ENCODE assay signal across 26 cellular contexts in the genomic region with DNA sequence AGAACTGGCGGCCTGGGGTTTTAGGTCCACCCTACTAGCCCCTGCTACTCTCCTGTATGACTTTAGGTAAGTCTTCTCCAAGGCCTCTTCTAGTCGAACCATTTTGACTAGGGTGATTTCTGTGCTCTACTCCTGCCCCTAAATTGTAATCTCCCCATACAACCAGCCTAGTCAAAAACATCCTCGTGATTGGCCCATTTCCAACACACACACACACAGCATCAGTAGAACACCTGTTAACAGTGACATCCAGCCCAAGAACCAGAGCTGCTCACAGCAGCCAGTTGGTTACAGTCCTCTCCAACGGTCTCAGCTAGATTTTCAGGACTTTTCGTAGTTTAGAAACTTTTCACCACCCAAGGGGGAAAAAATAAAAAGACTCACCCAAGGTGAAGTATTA.
"Had no signal": no experiment of that assay in that cellular context is flagged by ENCODE, and none has a peak within 500 bp of the region (broad histone marks: within the 10 kb centered on the region; RNA-seq: fewer than 3 reads in every experiment).

No MANE protein-coding gene starts in this region.

- DNase-seq: activated CD4-positive, alpha-beta T cell treated with anti-CD3 and anti-CD28 coated beads for 4 hours; activated CD4-positive, alpha-beta T cell treated with anti-CD3 and anti-CD28 coated beads, Interleukin-2, amount 50 U/mL, for 4 hours; activated CD8-positive, alpha-beta memory T cell treated with anti-CD3 and anti-CD28 coated beads for 24 hours; activated effector memory CD4-positive, alpha-beta T cell treated with anti-CD3 and anti-CD28 coated beads, Interleukin-2, amount 50 U/mL, for 16 hours; activated naive CD4-positive, alpha-beta T cell treated with anti-CD3 and anti-CD28 coated beads for 36 hours; activated naive CD8-positive, alpha-beta T cell treated with anti-CD3 and anti-CD28 coated beads for 36 hours; adrenal gland; aorta; cerebellar nuclear complex; colonic mucosa; effector CD8-positive, alpha-beta T cell; esophagus squamous epithelium; foreskin melanocyte; left lung; mucosa of descending colon; posterior cingulate gyrus; right cardiac atrium; stimulated activated CD4-positive, alpha-beta T cell treated with anti-CD3 and anti-CD28 coated beads, Interleukin-12 subunit alpha, Interleukin-12 subunit beta, amount 100 ng/mL, for 4 hours; stimulated activated CD4-positive, alpha-beta T cell treated with anti-CD3 and anti-CD28 coated beads, Interleukin-4, amount 100 ng/mL, for 1 hour had no signal

- H3K27ac ChIP-seq: adrenal gland, cardiac muscle cell, colonic mucosa, epithelial cell of prostate, esophagus squamous epithelium, left lung, vagina had no signal

- H3K9me3 ChIP-seq: adrenal gland, colonic mucosa, esophagus squamous epithelium, left lung, mucosa of descending colon, thoracic aorta, vagina had no signal

- H3K4me1 ChIP-seq: colonic mucosa had no signal

- ATAC-seq: left lung, mucosa of descending colon, right cardiac atrium had no signal

- H3K27me3 ChIP-seq: adrenal gland, cardiac muscle cell, colonic mucosa, esophagus squamous epithelium, left lung, vagina had no signal

- H3K4me3 ChIP-seq: adrenal gland, cardiac muscle cell, colonic mucosa, esophagus squamous epithelium, left lung, lung, mucosa of descending colon, thoracic aorta, vagina had no signal

- FAIRE-seq: endometrium, islet of Langerhans had no signal

- H3K36me3 ChIP-seq: adrenal gland, cardiac muscle cell, colonic mucosa, left lung had no signal
